In genomic region chr5:83299353-83299752, GRCh38 we compare ENCODE assay signal across 32 cellular contexts.
"Had no signal": no experiment of that assay in that cellular context is flagged by ENCODE, and none has a peak within 500 bp of the region (broad histone marks: within the 10 kb centered on the region; RNA-seq: fewer than 3 reads in every experiment).

No MANE protein-coding gene starts in this region.

- H3K4me1 ChIP-seq: breast epithelium had no signal

- FAIRE-seq: TTC549 had no signal

- ATAC-seq: activated CD8-positive, alpha-beta T cell treated with anti-CD3 and anti-CD28 coated beads for 36 hours; activated naive CD4-positive, alpha-beta T cell treated with anti-CD3 and anti-CD28 coated beads, Interleukin-2, amount 50 U/mL, for 72 hours; activated T-cell treated with anti-CD3 and anti-CD28 coated beads, Interleukin-2, amount 50 U/mL, for 4 hours; activated T-cell treated with anti-CD3 and anti-CD28 coated beads, Interleukin-2, amount 50 U/mL, for 72 hours; activated T-helper 17 cell treated with anti-CD3 and anti-CD28 coated beads, Interleukin-2, amount 50 U/mL, for 72 hours; body of pancreas had no signal

- H3K27me3 ChIP-seq: adrenal gland, body of pancreas, brain microvascular endothelial cell, breast epithelium had no signal

- H3K27ac ChIP-seq: adrenal gland, body of pancreas, brain microvascular endothelial cell, breast epithelium, VCaP had no signal

- DNase-seq: activated B cell treated with CpG ODN at 0.5 μM for 24 hours; activated CD4-positive, alpha-beta memory T cell treated with anti-CD3 and anti-CD28 coated beads for 36 hours; activated CD4-positive, alpha-beta T cell treated with anti-CD3 and anti-CD28 coated beads for 4 hours; activated CD4-positive, alpha-beta T cell treated with anti-CD3 and anti-CD28 coated beads, Interleukin-2, amount 10 ng/mL, durations not matched to agents 24 days and 14 days; activated CD4-positive, alpha-beta T cell treated with anti-CD3 and anti-CD28 coated beads, Interleukin-2, amount 50 U/mL, for 1 hour; activated CD4-positive, alpha-beta T cell treated with anti-CD3 and anti-CD28 coated beads, Interleukin-2, amount 50 U/mL, for 4 hours; activated CD4-positive, CD25-positive, alpha-beta regulatory T cell treated with anti-CD3 and anti-CD28 coated beads, Interleukin-2, amount 50 U/mL, for 72 hours; activated CD8-positive, alpha-beta memory T cell treated with anti-CD3 and anti-CD28 coated beads, Interleukin-2, amount 50 U/mL, for 4 hours; activated CD8-positive, alpha-beta T cell treated with anti-CD3 and anti-CD28 coated beads for 36 hours; activated effector memory CD4-positive, alpha-beta T cell treated with anti-CD3 and anti-CD28 coated beads, Interleukin-2, amount 50 U/mL, for 16 hours; activated gamma-delta T cell treated with Interleukin-2 at 50 U/mL for 16 hours; activated naive CD4-positive, alpha-beta T cell; activated naive CD4-positive, alpha-beta T cell treated with anti-CD3 and anti-CD28 coated beads for 36 hours; activated naive CD4-positive, alpha-beta T cell treated with anti-CD3 and anti-CD28 coated beads, Interleukin-2, amount 50 U/mL, for 16 hours; activated naive CD8-positive, alpha-beta T cell treated with anti-CD3 and anti-CD28 coated beads for 36 hours; activated T-cell treated with anti-CD3 and anti-CD28 coated beads for 4 hours; activated T-cell treated with anti-CD3 and anti-CD28 coated beads, Interleukin-2, amount 50 U/mL, for 1 hour; activated T-cell treated with anti-CD3 and anti-CD28 coated beads, Interleukin-2, amount 50 U/mL, for 4 hours; activated T-cell treated with anti-CD3 and anti-CD28 coated beads, Interleukin-2, amount 50 U/mL, for 72 hours; adrenal gland; amniotic stem cell; aorta; body of pancreas; brain microvascular endothelial cell; central memory CD4-positive, alpha-beta T cell; T-helper 2 cell; T-helper 9 cell had no signal

- H3K36me3 ChIP-seq: adrenal gland, brain microvascular endothelial cell, breast epithelium had no signal

- H3K4me3 ChIP-seq: adrenal gland, body of pancreas, breast epithelium had no signal
